Comparison of ENCODE assay signal across 8 cellular contexts in genomic region chr11:1358931-1359330, GRCh38. TPM values are rescaled to one million over a fixed set of nuclear protein-coding genes. Genes with fewer than 3 reads are reported as not detected.
DNase-seq lines count a peak whose midpoint lies in the region; ATAC-seq and TF ChIP-seq lines count a peak whose summit lies in the region.
"Not testable (repeated sequence)": the region's sequence is repeated elsewhere in the genome, so short reads cannot be mapped to it uniquely, and the experiment has no call there.

No MANE protein-coding gene starts in this region.

- H3K27me3 ChIP-seq in H7 (ENCODE audit: control insufficient read depth, insufficient read depth, low read length); SJSA1 (replicated peaks); SK-N-SH (ENCODE audit: insufficient read depth); upper lobe of right lung: not testable (repeated sequence)

- not testable (repeated sequence) for H3K27ac Mint-ChIP-seq in CD14-positive monocyte; chondrocyte (ENCODE audit: unreplicated experiment)

- not testable (repeated sequence) for H3K4me3 Mint-ChIP-seq in CD14-positive monocyte; chondrocyte (ENCODE audit: unreplicated experiment)

- not testable (repeated sequence) for ATAC-seq in Right ventricle myocardium inferior; Right ventricle myocardium superior (ENCODE audit: poor library complexity); upper lobe of right lung

- not testable (repeated sequence) for H3K4me1 Mint-ChIP-seq in CD14-positive monocyte; chondrocyte (ENCODE audit: low read depth)

- not testable (repeated sequence) for TF ChIP-seq CTCF in CD14-positive monocyte (IDR thresholded peaks at IDR 0.05); SK-N-SH (IDR thresholded peaks at IDR 0.05); chondrocyte (IDR thresholded peaks at IDR 0.05); upper lobe of right lung (IDR thresholded peaks at IDR 0.05)

- H4K20me1 ChIP-seq in SK-N-SH (ENCODE audit: insufficient read depth) = not testable (repeated sequence)

- H3K36me3 ChIP-seq in H7 (replicated peaks; ENCODE audit: control insufficient read depth, insufficient read depth, low read length); SJSA1; SK-N-SH (replicated peaks in 1 of 2; ENCODE audit: control insufficient read depth in 1 of 2, insufficient read depth in 2 of 2, low read length in 1 of 2); upper lobe of right lung: not testable (repeated sequence)

- not testable (repeated sequence) for H3K4me3 ChIP-seq in H7 (ENCODE audit: insufficient read depth, low read depth, low read length); SJSA1; SK-N-SH (ENCODE audit: low read depth in 2 of 2, low read length in 1 of 2); upper lobe of right lung

- H3K9me3 Mint-ChIP-seq in CD14-positive monocyte = peaks cover 4 to 15% (median 9%) of the 10 kb centered on the region in 7 donors
- not testable (repeated sequence) for H3K9me3 Mint-ChIP-seq in chondrocyte (ENCODE audit: low read depth)

- WGBS in SK-N-SH (ENCODE audit: low lambda C conversion rate) = 78% methylated on average over 17 of the region's 17 CpGs

- H3K4me2 ChIP-seq in SK-N-SH = not testable (repeated sequence)

- CTCF ChIA-PET in SK-N-SH (lab: Yijun Ruan, JAX) = not testable (repeated sequence)

- H3K79me2 ChIP-seq in SK-N-SH (ENCODE audit: insufficient read depth) = not testable (repeated sequence)

- H3K27me3 Mint-ChIP-seq in CD14-positive monocyte (ENCODE audit: low read depth in 3 of 3) = peaks cover 10 to 14% (median 11%) of the 10 kb centered on the region in 3 donors
- peaks cover 26% of the 10 kb centered on the region for H3K27me3 Mint-ChIP-seq in chondrocyte (ENCODE audit: low read depth)

- TF ChIP-seq EP300 in SK-N-SH (IDR thresholded peaks at IDR 0.05; ENCODE audit: borderline replicate concordance in 1 of 2, low read depth in 1 of 2, low read length in 1 of 2) = not testable (repeated sequence)

- H3K27ac ChIP-seq in SJSA1 = peak overlapping the region; percentile 89
- H3K27ac ChIP-seq in SK-N-SH (ENCODE audit: low read depth in 2 of 2, low read length in 1 of 2); upper lobe of right lung: not testable (repeated sequence)

- TF ChIP-seq RAD21 in SK-N-SH (IDR thresholded peaks at IDR 0.05; ENCODE audit: low read length) = not testable (repeated sequence)

- DNase-seq in CD14-positive monocyte (ENCODE audit: low spot score) (peak; percentile 10), H7 (peak; percentile 41), SK-N-SH (peak; percentile 15), chondrocyte (ENCODE audit: low spot score) (peak; percentile 33), Right ventricle myocardium inferior (ENCODE audit: missing footprints) (peak; percentile 32), Right ventricle myocardium superior (peak; percentile 15), upper lobe of right lung (peak; percentile 32)
- not testable (repeated sequence) for DNase-seq in SJSA1 (ENCODE audit: low read depth in 1 of 2, low spot score in 2 of 2)

- H3F3A ChIP-seq in SK-N-SH (replicated peaks; ENCODE audit: insufficient read depth) = not testable (repeated sequence)

- H3K36me3 Mint-ChIP-seq in CD14-positive monocyte; chondrocyte (ENCODE audit: low read depth): not testable (repeated sequence)

- intact Hi-C loops in CD14-positive monocyte (cut with micrococcal nuclease); Right ventricle myocardium inferior (cut with DNase I); Right ventricle myocardium superior (cut with DNase I); upper lobe of right lung (cut with DNase I): not testable (repeated sequence)

- not testable (repeated sequence) for H2AFZ ChIP-seq in SK-N-SH (ENCODE audit: low read depth)

- H3K9me3 ChIP-seq in SJSA1 (replicated peaks); SK-N-SH; upper lobe of right lung: not testable (repeated sequence)

- not testable (repeated sequence) for H3K9me2 ChIP-seq in SK-N-SH

- peaks cover 26% of the 10 kb centered on the region for H3K4me1 ChIP-seq in SJSA1 (replicated peaks)
- H3K4me1 ChIP-seq in SK-N-SH (ENCODE audit: control insufficient read depth in 1 of 2, insufficient read depth in 2 of 2, low read depth in 1 of 2, low read length in 1 of 2); upper lobe of right lung: not testable (repeated sequence)

- POLR2A ChIA-PET in SK-N-SH (lab: Yijun Ruan, JAX) = not testable (repeated sequence)

- H3K9ac ChIP-seq in SK-N-SH = not testable (repeated sequence)

RNA-seq across cellular contexts. Expression of gene BRSK2, which starts 30.8 kb away (rescaled TPM):
- polyA plus RNA-seq in CD14-positive monocyte (not detected), SK-N-SH (2012; rRNA removed) (0.64 and 0.80 TPM in 2 replicates)
- 22.2 and 23.6 TPM in 2 replicates for total RNA-seq in H7 (2014; rRNA removed; shearing (Covaris generic))
- 0.06 and 0.55 TPM in 2 replicates for total RNA-seq in SJSA1 (2014; rRNA removed; shearing (Covaris generic))
- polyA plus RNA-seq in SK-N-SH (2012; cell fraction: cytosol; rRNA removed) = 0.26 and 0.68 TPM in 2 replicates
- polyA plus RNA-seq in SK-N-SH (2012; cell fraction: nucleus; rRNA removed) = 1.1 and 3.0 TPM in 2 replicates
- total RNA-seq in chondrocyte (1.8 to 6.9 TPM (median 6.0 TPM) in 3 replicates), Right ventricle myocardium inferior (1.4 TPM), Right ventricle myocardium superior (0.67 TPM), upper lobe of right lung (0.26 TPM)

RNA-seq across cellular contexts. Expression of gene TOLLIP, which starts 49.5 kb away (rescaled TPM):
- polyA plus RNA-seq in CD14-positive monocyte = 10 to 100 TPM; 67.9 to 71.7 TPM
- 11.2 and 11.8 TPM in 2 replicates for total RNA-seq in H7 (2014; rRNA removed; shearing (Covaris generic))
- total RNA-seq in SJSA1 (2014; rRNA removed; shearing (Covaris generic)) = 18.8 and 19.3 TPM in 2 replicates
- polyA plus RNA-seq in SK-N-SH (2012; rRNA removed) = 42.6 and 55.4 TPM in 2 replicates
- polyA plus RNA-seq in SK-N-SH (2012; cell fraction: cytosol; rRNA removed) = 21.1 and 39.4 TPM in 2 replicates
- polyA plus RNA-seq in SK-N-SH (2012; cell fraction: nucleus; rRNA removed) = 37.6 and 42.4 TPM in 2 replicates
- 54.9 to 60.9 TPM (median 58.4 TPM) in 3 replicates for total RNA-seq in chondrocyte
- total RNA-seq in Right ventricle myocardium inferior = 46.8 TPM
- 49.9 TPM for total RNA-seq in Right ventricle myocardium superior
- total RNA-seq in upper lobe of right lung = 71.1 TPM
